Comparison of ENCODE assay signal across 1 cellular context in genomic region chr2:240876475-240877251, GRCh38.
TF ChIP-seq lines count a peak whose summit lies in the region.

No MANE protein-coding gene starts in this region.

TF ChIP-seq in HepG2, 621 proteins besides CTCF, POLR2A, EP300 and RAD21 (continued from another document and continues in another):
- TF ChIP-seq FOXA3 (CRISPR knock-in tag; IDR thresholded peaks at IDR 0.05) (peak; percentile 59), U2AF1 (optimal IDR thresholded peaks at IDR 0.05; ENCODE audit: low read depth, low read length) (no peak), PHF20 (CRISPR knock-in tag; IDR thresholded peaks at IDR 0.05) (peak; percentile 73; the same call in 1 of the 2 replicates), IRF1 (CRISPR knock-in tag; IDR thresholded peaks at IDR 0.05; ENCODE audit: low read depth) (no peak), IRF2 (CRISPR knock-in tag; IDR thresholded peaks at IDR 0.05) (peak; percentile 86), DDIT3 (CRISPR knock-in tag; IDR thresholded peaks at IDR 0.05) (no peak), ZBTB34 (CRISPR knock-in tag; IDR thresholded peaks at IDR 0.05) (no peak; the same call in 1 of the 2 replicates), PAX8 (CRISPR knock-in tag; IDR thresholded peaks at IDR 0.05; ENCODE audit: borderline replicate concordance) (no peak), MAX (IDR thresholded peaks at IDR 0.05) (peak; percentile 99), HMG20A (CRISPR knock-in tag; IDR thresholded peaks at IDR 0.05; ENCODE audit: borderline replicate concordance) (no peak), MTERF4 (CRISPR knock-in tag; IDR thresholded peaks at IDR 0.05) (no peak; the same call in 1 of the 2 replicates), ZNF883 (CRISPR knock-in tag; IDR thresholded peaks at IDR 0.05; ENCODE audit: not compliant biosample characterization) (peak; percentile 90), BHLHE40 (IDR thresholded peaks at IDR 0.05; ENCODE audit: low read length) (peak; percentile 62), AHDC1 (CRISPR knock-in tag; IDR thresholded peaks at IDR 0.05; ENCODE audit: borderline replicate concordance) (peak; percentile 69; the same call in 1 of the 2 replicates), ZNF703 (CRISPR knock-in tag; IDR thresholded peaks at IDR 0.05; ENCODE audit: borderline replicate concordance) (0 out of 2 replicates have a peak, but pooled peaks have one; percentile 35), ISL2 (CRISPR knock-in tag; IDR thresholded peaks at IDR 0.05) (peak; percentile 65), ZNF121 (CRISPR knock-in tag; IDR thresholded peaks at IDR 0.05) (no peak), KDM6A (CRISPR knock-in tag; IDR thresholded peaks at IDR 0.05; ENCODE audit: low read depth) (peak; percentile 79), CEBPB (IDR thresholded peaks at IDR 0.05; ENCODE audit: borderline replicate concordance, low read depth, low read length) (no peak), ZNF850 (CRISPR knock-in tag; conservative IDR thresholded peaks at IDR 0.05) (no peak), RFXANK (CRISPR knock-in tag; IDR thresholded peaks at IDR 0.05) (0 out of 2 replicates have a peak, but pooled peaks have one; percentile 76), HIVEP1 (CRISPR knock-in tag; IDR thresholded peaks at IDR 0.05) (peak; percentile 85), ZNF24 (IDR thresholded peaks at IDR 0.05) (0 out of 2 replicates have a peak, but pooled peaks have one; percentile 47), SPEN (CRISPR knock-in tag; IDR thresholded peaks at IDR 0.05; ENCODE audit: low read depth) (peak; percentile 92), FOXK1 (CRISPR knock-in tag; IDR thresholded peaks at IDR 0.05; ENCODE audit: borderline replicate concordance, low read depth) (peak; percentile 71; the same call in 1 of the 2 replicates), ZFP91 (CRISPR knock-in tag; IDR thresholded peaks at IDR 0.05; ENCODE audit: borderline replicate concordance) (peak; percentile 84), ZBTB7B (CRISPR knock-in tag; IDR thresholded peaks at IDR 0.05) (peak; percentile 92), KLF6 (CRISPR knock-in tag; IDR thresholded peaks at IDR 0.05) (peak; percentile 90), JUND (CRISPR knock-in tag; IDR thresholded peaks at IDR 0.05) (no peak; the same call in 1 of the 2 replicates), UBTF (CRISPR knock-in tag; IDR thresholded peaks at IDR 0.05) (peak; percentile 80), RFX1 (IDR thresholded peaks at IDR 0.05) (no peak), ZNF652 (CRISPR knock-in tag; IDR thresholded peaks at IDR 0.05; ENCODE audit: borderline replicate concordance, low read depth) (no peak), ZSCAN31 (CRISPR knock-in tag; IDR thresholded peaks at IDR 0.05; ENCODE audit: low read depth) (no peak; the same call in 1 of the 2 replicates), PLRG1 (conservative IDR thresholded peaks at IDR 0.05) (no peak), MIER3 (CRISPR knock-in tag; IDR thresholded peaks at IDR 0.05; ENCODE audit: borderline replicate concordance) (peak; percentile 69; the same call in 1 of the 2 replicates), ZNF800 (CRISPR knock-in tag; IDR thresholded peaks at IDR 0.05) (peak; percentile 69; the same call in 1 of the 2 replicates), ZNF329 (CRISPR knock-in tag; IDR thresholded peaks at IDR 0.05; ENCODE audit: low read depth) (no peak), EED (CRISPR knock-in tag; IDR thresholded peaks at IDR 0.05) (no peak), REPIN1 (CRISPR knock-in tag; IDR thresholded peaks at IDR 0.05; ENCODE audit: borderline replicate concordance, low read depth) (peak; percentile 74; the same call in 1 of the 2 replicates), PRMT3 (CRISPR knock-in tag; IDR thresholded peaks at IDR 0.05; ENCODE audit: borderline replicate concordance, low read depth) (peak; percentile 15; the same call in 1 of the 2 replicates), SMARCC2 (IDR thresholded peaks at IDR 0.05) (no peak), POGZ (CRISPR knock-in tag; IDR thresholded peaks at IDR 0.05) (peak; percentile 81), HNF1A (IDR thresholded peaks at IDR 0.05; ENCODE audit: low read depth) (no peak), HNF1A (CRISPR knock-in tag; IDR thresholded peaks at IDR 0.05; ENCODE audit: borderline replicate concordance) (peak; percentile 69; the same call in 1 of the 2 replicates), MTF1 (CRISPR knock-in tag; IDR thresholded peaks at IDR 0.05) (no peak)
